ENCODE assay signal across 7 cellular contexts in the genomic region with DNA sequence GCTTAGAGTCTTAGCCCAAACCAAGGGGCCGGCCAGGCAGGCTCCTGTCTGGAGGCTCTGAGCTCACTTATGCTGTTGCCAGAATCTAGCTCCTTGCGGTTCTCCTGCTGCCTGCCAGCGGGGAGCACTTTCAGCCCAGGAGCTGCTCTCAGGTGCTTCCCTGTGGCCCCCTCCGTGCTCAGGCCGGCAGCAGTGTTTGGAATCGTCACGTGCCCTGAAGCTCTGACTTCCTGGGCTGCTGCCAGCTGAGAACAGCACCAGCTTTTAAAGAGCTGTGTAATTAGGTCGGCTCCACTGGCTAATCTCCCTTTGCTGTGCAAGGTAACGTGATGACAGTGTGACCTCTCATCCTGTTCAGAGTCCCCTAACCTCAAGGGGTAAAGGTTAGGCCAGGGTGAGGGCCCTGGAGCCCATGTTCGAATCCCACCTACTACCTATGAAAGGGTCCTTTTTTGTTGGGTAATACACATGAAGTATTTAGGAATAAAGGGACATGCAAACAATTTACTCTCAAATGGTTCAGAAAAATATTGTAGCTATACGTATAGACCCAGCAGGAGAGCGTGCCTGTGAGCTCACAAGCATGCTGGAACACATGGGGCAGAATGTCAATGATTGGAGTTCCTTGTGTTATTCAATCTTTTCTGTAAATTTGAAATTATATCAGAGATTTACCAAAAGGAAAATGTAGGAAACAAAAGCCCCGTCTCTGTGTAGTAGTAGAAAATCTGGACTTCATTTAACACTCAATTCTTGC. TPM values are rescaled to one million over a fixed set of nuclear protein-coding genes. Genes with fewer than 3 reads are reported as not detected.
A peak's percentile ranks its signal among the peaks of the same experiment; 100 is the strongest.
DNase-seq lines count a peak whose midpoint lies in the region; ATAC-seq lines count a peak whose summit lies in the region.

No MANE protein-coding gene starts in this region.

- peak overlapping the region; percentile 64 for H3K27ac Mint-ChIP-seq in activated naive CD8-positive, alpha-beta T cell

- intact Hi-C loops in aorta (cut with DNase I), result no loop called here

- no peaks in the 10 kb centered on the region for H3K36me3 ChIP-seq in aorta (ENCODE audit: control insufficient read depth in 1 of 2, insufficient read depth in 2 of 2, low read length in 1 of 2)

- H3K27me3 Mint-ChIP-seq in activated naive CD8-positive, alpha-beta T cell, result no peaks in the 10 kb centered on the region

- peaks cover 10% of the 10 kb centered on the region for H3K36me3 Mint-ChIP-seq in activated naive CD8-positive, alpha-beta T cell

- H3K4me3 ChIP-seq in aorta (ENCODE audit: low read length in 2 of 2), result no peak overlapping the region

- ATAC-seq in aorta (ENCODE audit: low FRiP score) (peak; percentile 38), HG02763 (IDR thresholded peaks at IDR 0.05; ENCODE audit: unreplicated experiment) (no peak)

- no peaks in the 10 kb centered on the region for H3K9me3 Mint-ChIP-seq in activated naive CD8-positive, alpha-beta T cell (ENCODE audit: low read depth)

- 43 to 46% methylated on average over 13 of the region's 13 CpGs for WGBS in aorta, 2 donors

- H3K27me3 ChIP-seq in aorta (ENCODE audit: control insufficient read depth in 1 of 2, insufficient read depth in 2 of 2, low read length in 1 of 2), result no peaks in the 10 kb centered on the region

- H3K4me1 Mint-ChIP-seq in activated naive CD8-positive, alpha-beta T cell (ENCODE audit: low read depth), result peaks cover 57% of the 10 kb centered on the region

- DNase-seq in H4 (ENCODE audit: low spot score) (peak; percentile 81), NCI-H2081 (lab: John Stamatoyannopoulos, UW) (peak; percentile 94 to 98), iris pigment epithelial cell (ENCODE audit: low read depth) (peak; percentile 47), aorta (no peak), CD1c-positive myeloid dendritic cell (ENCODE audit: extremely low spot score) (no peak)

- H3K9me3 ChIP-seq in aorta (ENCODE audit: control insufficient read depth, low read length), result no peaks in the 10 kb centered on the region

- peak overlapping the region; percentile 61 for H3K4me3 Mint-ChIP-seq in activated naive CD8-positive, alpha-beta T cell

- no peak overlapping the region for H3K27ac ChIP-seq in aorta (ENCODE audit: low read depth in 1 of 2, low read length in 2 of 2)

- H3K4me1 ChIP-seq in aorta (ENCODE audit: control insufficient read depth in 1 of 2, insufficient read depth in 2 of 2, low read length in 2 of 2), result no peaks in the 10 kb centered on the region

RNA-seq across cellular contexts. Expression of a gene that starts 16.6 kb away (rescaled TPM):
- total RNA-seq in H4 (2014; rRNA removed; shearing (Covaris generic)), result 2.1 and 16.0 TPM in 2 replicates
- total RNA-seq in aorta, result 10 to 100 TPM; 15.8 to 30.1 TPM
- 1 to 10 TPM; 2.9 to 8.0 TPM for polyA plus RNA-seq in aorta

RNA-seq across cellular contexts. Expression of a gene that starts 19.0 kb away (rescaled TPM):
- 21.6 and 25.4 TPM in 2 replicates for total RNA-seq in H4 (2014; rRNA removed; shearing (Covaris generic))
- 10 to 100 TPM; 12.2 to 19.9 TPM for total RNA-seq in aorta
- polyA plus RNA-seq in aorta, result 10 to 100 TPM; 16.0 to 24.3 TPM

Comparison
In these comparisons a context has a peak if more than half of its experiments do, and no peak if none do; other contexts are left out.
1. DNase-seq: peak in H4 (single experiment), NCI-H2081 (2 of 2) and iris pigment epithelial cell (single experiment); none in aorta (0 of 2) and CD1c-positive myeloid dendritic cell (single experiment).